Comparison of ENCODE assay signal across 22 cellular contexts in the genomic region with DNA sequence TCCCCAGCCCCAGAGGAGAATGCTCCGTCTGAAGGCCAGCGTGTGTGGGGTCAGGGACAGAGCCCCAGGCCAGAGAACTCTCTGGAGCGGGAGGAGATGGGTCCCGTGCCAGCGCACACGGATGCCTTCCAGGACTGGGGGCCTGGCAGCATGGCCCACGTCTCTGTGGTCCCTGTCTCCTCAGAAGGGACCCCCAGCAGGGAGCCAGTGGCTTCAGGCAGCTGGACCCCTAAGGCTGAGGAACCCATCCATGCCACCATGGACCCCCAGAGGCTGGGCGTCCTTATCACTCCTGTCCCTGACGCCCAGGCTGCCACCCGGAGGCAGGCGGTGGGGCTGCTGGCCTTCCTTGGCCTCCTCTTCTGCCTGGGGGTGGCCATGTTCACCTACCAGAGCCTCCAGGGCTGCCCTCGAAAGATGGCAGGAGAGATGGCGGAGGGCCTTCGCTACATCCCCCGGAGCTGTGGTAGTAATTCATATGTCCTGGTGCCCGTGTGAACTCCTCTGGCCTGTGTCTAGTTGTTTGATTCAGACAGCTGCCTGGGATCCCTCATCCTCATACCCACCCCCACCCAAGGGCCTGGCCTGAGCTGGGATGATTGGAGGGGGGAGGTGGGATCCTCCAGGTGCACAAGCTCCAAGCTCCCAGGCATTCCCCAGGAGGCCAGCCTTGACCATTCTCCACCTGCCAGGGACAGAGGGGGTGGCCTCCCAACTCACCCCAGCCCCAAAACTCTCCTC. TPM values are rescaled to one million over a fixed set of nuclear protein-coding genes. Genes with fewer than 3 reads are reported as not detected.
A peak's percentile ranks its signal among the peaks of the same experiment; 100 is the strongest.
DNase-seq lines count a peak whose midpoint lies in the region; ATAC-seq and TF ChIP-seq lines count a peak whose summit lies in the region.
"Had no signal": no experiment of that assay in that cellular context is flagged by ENCODE, and none has a peak within 500 bp of the region (broad histone marks: within the 10 kb centered on the region; RNA-seq: fewer than 3 reads in every experiment).

No MANE protein-coding gene starts in this region.

- H3K27ac ChIP-seq in ascending aorta (peak overlapping the region; percentile 28 to 94), neuronal stem cell (replicated peaks; ENCODE audit: low read length) (no peak overlapping the region)
- H3K27ac ChIP-seq: C4-2B, KMS-11 had no signal

- no peak overlapping the region for H3K4me2 ChIP-seq in neuronal stem cell (ENCODE audit: insufficient read depth, low read length, poor library complexity, severe bottlenecking)
- H3K4me2 ChIP-seq: KMS-11 had no signal

- H3K27me3 Mint-ChIP-seq in activated CD4-positive, alpha-beta T cell treated with anti-CD3 and anti-CD28 coated beads for 36 hours: no peaks in the 10 kb centered on the region
- H3K27me3 Mint-ChIP-seq in activated CD4-positive, alpha-beta T cell treated with anti-CD3 and anti-CD28 coated beads, Interleukin-2, amount 10 ng/mL, durations not matched to agents 7 days and 5 days: no peaks in the 10 kb centered on the region
- H3K27me3 Mint-ChIP-seq: naive thymus-derived CD8-positive, alpha-beta T cell had no signal

- CTCF ChIA-PET in activated CD4-positive, alpha-beta T cell treated with anti-CD3 and anti-CD28 coated beads for 36 hours (lab: Charles Lee): no interaction called here
- CTCF ChIA-PET in activated CD4-positive, alpha-beta T cell treated with anti-CD3 and anti-CD28 coated beads, Interleukin-2, amount 10 ng/mL, durations not matched to agents 7 days and 5 days (lab: Charles Lee): interaction anchor here (0.9 kb wide), 1 partner anchor 10 kb away, joined by 3 read pairs; no protein-coding TSS in a partner anchor

- H3K9ac ChIP-seq in neuronal stem cell (ENCODE audit: low read depth, low read length, poor library complexity): no peak overlapping the region
- H3K9ac ChIP-seq: KMS-11 had no signal

- H3K4me3 Mint-ChIP-seq in activated CD4-positive, alpha-beta T cell treated with anti-CD3 and anti-CD28 coated beads for 36 hours: no peak overlapping the region
- no peak overlapping the region for H3K4me3 Mint-ChIP-seq in activated CD4-positive, alpha-beta T cell treated with anti-CD3 and anti-CD28 coated beads, Interleukin-2, amount 10 ng/mL, durations not matched to agents 7 days and 5 days
- H3K4me3 Mint-ChIP-seq: naive thymus-derived CD8-positive, alpha-beta T cell had no signal

- H4K8ac ChIP-seq in neuronal stem cell (ENCODE audit: low read depth, low read length): no peak overlapping the region

- H2BK120ac ChIP-seq in neuronal stem cell (ENCODE audit: low read depth, low read length): no peak overlapping the region

- H3K9me3 Mint-ChIP-seq in activated CD4-positive, alpha-beta T cell treated with anti-CD3 and anti-CD28 coated beads for 36 hours (ENCODE audit: low read depth): no peaks in the 10 kb centered on the region
- H3K9me3 Mint-ChIP-seq in activated CD4-positive, alpha-beta T cell treated with anti-CD3 and anti-CD28 coated beads, Interleukin-2, amount 10 ng/mL, durations not matched to agents 7 days and 5 days: no peaks in the 10 kb centered on the region
- H3K9me3 Mint-ChIP-seq: naive thymus-derived CD8-positive, alpha-beta T cell had no signal

- POLR2A ChIA-PET in activated CD4-positive, alpha-beta T cell treated with anti-CD3 and anti-CD28 coated beads for 36 hours (lab: Charles Lee): no interaction called here
- POLR2A ChIA-PET in activated CD4-positive, alpha-beta T cell treated with anti-CD3 and anti-CD28 coated beads, Interleukin-2, amount 10 ng/mL, durations not matched to agents 7 days and 5 days (lab: Charles Lee): no interaction called here

- no peaks in the 10 kb centered on the region for H3K36me3 Mint-ChIP-seq in activated CD4-positive, alpha-beta T cell treated with anti-CD3 and anti-CD28 coated beads for 36 hours (ENCODE audit: low read depth)
- no peaks in the 10 kb centered on the region for H3K36me3 Mint-ChIP-seq in activated CD4-positive, alpha-beta T cell treated with anti-CD3 and anti-CD28 coated beads, Interleukin-2, amount 10 ng/mL, durations not matched to agents 7 days and 5 days (ENCODE audit: low read depth)
- H3K36me3 Mint-ChIP-seq: naive thymus-derived CD8-positive, alpha-beta T cell had no signal

- H3K4me1 ChIP-seq in ascending aorta (peaks cover 0 to 39% of the 10 kb centered on the region in 2 donors), neuronal stem cell (ENCODE audit: control insufficient read depth in 2 of 2, insufficient read depth in 1 of 2, low read depth in 1 of 2, low read length in 2 of 2) (peaks cover 6 to 11% of the 10 kb centered on the region in 2 donors)

- H3K27me3 ChIP-seq in ascending aorta: no peaks in the 10 kb centered on the region
- no peaks in the 10 kb centered on the region for H3K27me3 ChIP-seq in neuronal stem cell (ENCODE audit: control insufficient read depth in 3 of 3, insufficient read depth in 3 of 3, low read depth in 1 of 3, low read length in 3 of 3)

- H3K36me3 ChIP-seq in ascending aorta: peaks cover 30% of the 10 kb centered on the region in 2 donors
- peaks cover 0 to 24% of the 10 kb centered on the region in 2 donors for H3K36me3 ChIP-seq in neuronal stem cell (replicated peaks in 1 of 2; ENCODE audit: control insufficient read depth in 2 of 2, insufficient read depth in 2 of 2, low read length in 2 of 2)

- H2AFZ ChIP-seq in neuronal stem cell (ENCODE audit: low read length): no peak overlapping the region

- TF ChIP-seq CTCF in GM12873 (IDR thresholded peaks at IDR 0.05; ENCODE audit: insufficient read depth, low read depth, low read length, missing control alignments) (peak; percentile 26), ascending aorta (IDR thresholded peaks at IDR 0.05) (no peak)

- DNase-seq in activated CD4-positive, alpha-beta T cell treated with anti-CD3 and anti-CD28 coated beads for 36 hours: peak; percentile 23
- DNase-seq in activated CD4-positive, alpha-beta T cell treated with anti-CD3 and anti-CD28 coated beads, Interleukin-2, amount 10 ng/mL, durations not matched to agents 7 days and 5 days: no peak
- no peak for DNase-seq in ascending aorta (ENCODE audit: low spot score in 2 of 2)
- DNase-seq in neuronal stem cell (ENCODE audit: low spot score): no peak
- DNase-seq in NCI-H446 (lab: John Stamatoyannopoulos, UW): no peak
- no peak for DNase-seq in SHP77 treated with DMSO at 0.1 percent for 48 hours (lab: John Stamatoyannopoulos, UW)
- DNase-seq: 8988T; activated CD4-positive, alpha-beta T cell treated with anti-CD3 and anti-CD28 coated beads, Interleukin-2, amount 50 U/mL, for 1 hour; activated naive CD4-positive, alpha-beta T cell; hypothalamus; kidney; mammary epithelial cell; naive thymus-derived CD8-positive, alpha-beta T cell; NCI-H1092; NCI-H2081; stimulated activated CD4-positive, alpha-beta T cell treated with anti-CD3 and anti-CD28 coated beads, Interleukin-1b, Interleukin-23, amount 100 ng/mL, for 48 hours had no signal

- H2BK15ac ChIP-seq in neuronal stem cell (ENCODE audit: low read length): peak overlapping the region; percentile 0

- peak overlapping the region; percentile 22 for H3K18ac ChIP-seq in neuronal stem cell (ENCODE audit: low read length)

- WGBS in neuronal stem cell (ENCODE audit: extremely low coverage in 2 of 2, insufficient read length in 2 of 2, insufficient replicate concordance in 1 of 2), 2 donors: no CpG with 5 or more reads among the region's 16 CpGs

- H2BK12ac ChIP-seq in neuronal stem cell (ENCODE audit: low read length): peak overlapping the region; percentile 30

- no peak overlapping the region for H3K14ac ChIP-seq in neuronal stem cell (ENCODE audit: low read length)

- no peak overlapping the region for H4K91ac ChIP-seq in neuronal stem cell (ENCODE audit: low read depth, low read length, poor library complexity)

- H3K4ac ChIP-seq in neuronal stem cell (ENCODE audit: low read length): no peak overlapping the region

- no peak overlapping the region for H3K23ac ChIP-seq in neuronal stem cell (ENCODE audit: low read depth, low read length, poor library complexity)

- H2AK5ac ChIP-seq in neuronal stem cell (ENCODE audit: low read depth, low read length): peak overlapping the region; percentile 70

- ATAC-seq in activated CD4-positive, alpha-beta T cell treated with anti-CD3 and anti-CD28 coated beads for 36 hours: no peak
- ATAC-seq in GM19351 (IDR thresholded peaks at IDR 0.05; ENCODE audit: unreplicated experiment): no peak
- ATAC-seq: naive thymus-derived CD8-positive, alpha-beta T cell had no signal

- peaks cover 3% of the 10 kb centered on the region for H3K4me1 Mint-ChIP-seq in activated CD4-positive, alpha-beta T cell treated with anti-CD3 and anti-CD28 coated beads for 36 hours
- H3K4me1 Mint-ChIP-seq in activated CD4-positive, alpha-beta T cell treated with anti-CD3 and anti-CD28 coated beads, Interleukin-2, amount 10 ng/mL, durations not matched to agents 7 days and 5 days: peaks cover 3% of the 10 kb centered on the region

- H3K9me3 ChIP-seq in ascending aorta (no peaks in the 10 kb centered on the region), neuronal stem cell (replicated peaks in 1 of 2; ENCODE audit: control insufficient read depth in 2 of 2, insufficient read depth in 1 of 2, low read depth in 1 of 2, low read length in 2 of 2) (no peaks in the 10 kb centered on the region)

- intact Hi-C loops in activated CD4-positive, alpha-beta T cell treated with anti-CD3 and anti-CD28 coated beads for 36 hours (cut with DNase I, micrococcal nuclease): no loop called here
- intact Hi-C loops in ascending aorta (cut with DNase I): no loop called here

- H2BK5ac ChIP-seq in neuronal stem cell (ENCODE audit: low read length): no peak overlapping the region

- no peaks in the 10 kb centered on the region for H3K79me1 ChIP-seq in neuronal stem cell (ENCODE audit: low read depth, low read length)

- no peak overlapping the region for H3K27ac Mint-ChIP-seq in activated CD4-positive, alpha-beta T cell treated with anti-CD3 and anti-CD28 coated beads for 36 hours
- no peak overlapping the region for H3K27ac Mint-ChIP-seq in activated CD4-positive, alpha-beta T cell treated with anti-CD3 and anti-CD28 coated beads, Interleukin-2, amount 10 ng/mL, durations not matched to agents 7 days and 5 days

- H3K4me3 ChIP-seq in ascending aorta (no peak overlapping the region), neuronal stem cell (ENCODE audit: low read length in 2 of 2) (no peak overlapping the region)

RNA-seq across cellular contexts. Expression of gene CX3CL1, which starts 10.4 kb away (rescaled TPM):
- not detected for total RNA-seq in activated CD4-positive, alpha-beta T cell treated with anti-CD3 and anti-CD28 coated beads for 36 hours
- not detected for total RNA-seq in activated CD4-positive, alpha-beta T cell treated with anti-CD3 and anti-CD28 coated beads, Interleukin-2, amount 10 ng/mL, durations not matched to agents 7 days and 5 days
- total RNA-seq in ascending aorta: 251 TPM
- 3.6 TPM for polyA plus RNA-seq in neuronal stem cell (2013, experiment 1 of 2)
- 3.7 TPM for polyA plus RNA-seq in neuronal stem cell (2013, experiment 2 of 2)
- total RNA-seq: naive thymus-derived CD8-positive, alpha-beta T cell; NCI-H460 had no signal
- polyA plus RNA-seq: naive thymus-derived CD8-positive, alpha-beta T cell had no signal

RNA-seq across cellular contexts. Expression of gene CCL17, which starts 21.9 kb away (rescaled TPM):
- 1 to 10 TPM; 1.2 to 1.4 TPM for total RNA-seq in activated CD4-positive, alpha-beta T cell treated with anti-CD3 and anti-CD28 coated beads for 36 hours
- under 1 TPM; 0.40 to 0.42 TPM for total RNA-seq in activated CD4-positive, alpha-beta T cell treated with anti-CD3 and anti-CD28 coated beads, Interleukin-2, amount 10 ng/mL, durations not matched to agents 7 days and 5 days
- not detected for total RNA-seq in ascending aorta
- not detected for polyA plus RNA-seq in neuronal stem cell (2013, experiment 1 of 2)
- not detected for polyA plus RNA-seq in neuronal stem cell (2013, experiment 2 of 2)
- total RNA-seq: astrocyte; mammary epithelial cell; naive thymus-derived CD8-positive, alpha-beta T cell; NCI-H460 had no signal
- polyA plus RNA-seq: mammary epithelial cell; naive thymus-derived CD8-positive, alpha-beta T cell had no signal

RNA-seq across cellular contexts. Expression of gene CCL22, which starts 24.1 kb away (rescaled TPM):
- under 1 TPM; 0.72 to 0.91 TPM for total RNA-seq in activated CD4-positive, alpha-beta T cell treated with anti-CD3 and anti-CD28 coated beads for 36 hours
- under 1 TPM; 0.50 to 0.74 TPM for total RNA-seq in activated CD4-positive, alpha-beta T cell treated with anti-CD3 and anti-CD28 coated beads, Interleukin-2, amount 10 ng/mL, durations not matched to agents 7 days and 5 days
- not detected for total RNA-seq in ascending aorta
- not detected for polyA plus RNA-seq in neuronal stem cell (2013, experiment 1 of 2)
- not detected for polyA plus RNA-seq in neuronal stem cell (2013, experiment 2 of 2)
- total RNA-seq: astrocyte, NCI-H460 had no signal
- polyA plus RNA-seq: naive thymus-derived CD8-positive, alpha-beta T cell had no signal

Comparison
In these comparisons a context has a peak if more than half of its experiments do, and no peak if none do; other contexts are left out.
1. RNA of gene CX3CL1, which starts 10.4 kb away (total RNA-seq): 251 TPM in ascending aorta (single experiment); not detected in activated CD4-positive, alpha-beta T cell treated with anti-CD3 and anti-CD28 coated beads for 36 hours and not detected in activated CD4-positive, alpha-beta T cell treated with anti-CD3 and anti-CD28 coated beads, Interleukin-2, amount 10 ng/mL, durations not matched to agents 7 days and 5 days; every median in the first group is over 100 times any median in the second.